Comparison of ENCODE assay signal across 32 cellular contexts in genomic region chr1:119027759-119028158, GRCh38. TPM values are rescaled to one million over a fixed set of nuclear protein-coding genes. Genes with fewer than 3 reads are reported as not detected.
"Had no signal": no experiment of that assay in that cellular context is flagged by ENCODE, and none has a peak within 500 bp of the region (broad histone marks: within the 10 kb centered on the region; RNA-seq: fewer than 3 reads in every experiment).

No MANE protein-coding gene starts in this region.

- H3K4me3 ChIP-seq: adrenal gland, body of pancreas, cardiac muscle cell, MG63, Peyer's patch, SJCRH30 had no signal

- H3K9me2 ChIP-seq: SK-N-SH had no signal

- H3K9ac ChIP-seq: SK-N-SH had no signal

- H3K4me2 ChIP-seq: SK-N-SH had no signal

- ATAC-seq: activated CD4-positive, CD25-positive, alpha-beta regulatory T cell treated with anti-CD3 and anti-CD28 coated beads, Interleukin-2, amount 50 U/mL, for 24 hours; activated CD8-positive, alpha-beta T cell treated with anti-CD3 and anti-CD28 coated beads, Interleukin-2, amount 10 ng/mL, durations not matched to agents 7 days and 5 days; body of pancreas had no signal

- H3K27ac ChIP-seq: adrenal gland, body of pancreas, cardiac muscle cell, Peyer's patch, RWPE1, SJCRH30 had no signal

- H3K4me1 ChIP-seq: adrenal gland, body of pancreas, Peyer's patch, SJCRH30 had no signal

- DNase-seq: activated CD4-positive, alpha-beta T cell treated with anti-CD3 and anti-CD28 coated beads for 4 hours; activated CD4-positive, alpha-beta T cell treated with anti-CD3 and anti-CD28 coated beads, Interleukin-2, amount 50 U/mL, for 4 hours; activated CD8-positive, alpha-beta memory T cell treated with anti-CD3 and anti-CD28 coated beads, Interleukin-2, amount 50 U/mL, for 48 hours; activated CD8-positive, alpha-beta T cell treated with anti-CD3 and anti-CD28 coated beads, Interleukin-2, amount 10 ng/mL, durations not matched to agents 7 days and 5 days; activated naive CD4-positive, alpha-beta T cell treated with anti-CD3 and anti-CD28 coated beads, Interleukin-2, amount 50 U/mL, for 16 hours; activated naive CD8-positive, alpha-beta T cell treated with anti-CD3 and anti-CD28 coated beads, Interleukin-2, amount 10 ng/mL, durations not matched to agents 7 days and 5 days; activated T-cell treated with anti-CD3 and anti-CD28 coated beads, Interleukin-2, amount 50 U/mL, for 1 hour; adrenal gland; aorta; body of pancreas; KG1; MG63; NCI-H1105; NCI-H1436; NCI-H187; NCI-H2081 treated with DMSO at 0.1 percent for 48 hours; NCI-H2227 treated with DMSO at 0.1 percent for 48 hours; NCI-H526; NCI-H774; NK-92 treated with Interleukin-12 subunit alpha and Interleukin-12 subunit beta, amount 100 ng/mL, for 24 hours; OCI-M1; Peyer's patch; Right ventricle myocardium superior; SJCRH30; SK-N-SH; T-helper 1 cell had no signal

- H3K9me3 ChIP-seq: adrenal gland, body of pancreas, Peyer's patch, SJCRH30, SK-N-SH had no signal

- H3K27me3 ChIP-seq: adrenal gland, body of pancreas, cardiac muscle cell, MG63, Peyer's patch, SJCRH30 had no signal

- H3K36me3 ChIP-seq: adrenal gland, cardiac muscle cell, SJCRH30 had no signal

RNA-seq across cellular contexts. Expression of gene TBX15, which starts 39.6 kb away (rescaled TPM):
- total RNA-seq: activated CD8-positive, alpha-beta T cell treated with anti-CD3 and anti-CD28 coated beads, Interleukin-2, amount 10 ng/mL, durations not matched to agents 7 days and 5 days; activated naive CD8-positive, alpha-beta T cell treated with anti-CD3 and anti-CD28 coated beads, Interleukin-2, amount 10 ng/mL, durations not matched to agents 7 days and 5 days; body of pancreas; cardiac muscle cell; NCI-H460; T-helper 2 cell treated with Interferon-gamma antibody and Interleukin-4, amounts not matched to agents 100 ng/mL and 5 ng/mL, for 36 hours had no signal
- polyA plus RNA-seq: cardiac muscle cell, IgD-negative memory B cell had no signal
